In the genomic region with DNA sequence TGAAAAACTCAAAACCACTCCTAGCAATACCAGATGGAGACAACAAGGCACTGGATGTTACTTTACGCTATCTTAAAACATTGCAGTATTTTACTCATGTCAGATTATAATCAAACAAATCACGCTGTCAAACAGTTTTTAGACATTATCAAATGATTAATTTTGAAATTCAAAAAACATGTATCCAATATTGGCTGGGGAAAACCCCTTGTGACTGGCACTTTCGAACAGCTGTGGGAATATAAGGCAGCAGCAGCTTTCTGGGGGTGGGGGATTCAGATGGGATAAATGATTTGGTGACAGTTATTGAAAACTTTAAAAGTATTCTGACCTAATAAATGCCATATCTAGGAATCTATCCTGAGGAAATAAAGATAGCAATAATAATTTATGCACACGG, we compare ENCODE assay signal across 1 cellular context.
TF ChIP-seq lines count a peak whose summit lies in the region.

No MANE protein-coding gene starts in this region.

TF ChIP-seq in HepG2, 621 proteins besides CTCF, POLR2A, EP300 and RAD21 (continued from another document):
- TF ChIP-seq, protein P1, sequence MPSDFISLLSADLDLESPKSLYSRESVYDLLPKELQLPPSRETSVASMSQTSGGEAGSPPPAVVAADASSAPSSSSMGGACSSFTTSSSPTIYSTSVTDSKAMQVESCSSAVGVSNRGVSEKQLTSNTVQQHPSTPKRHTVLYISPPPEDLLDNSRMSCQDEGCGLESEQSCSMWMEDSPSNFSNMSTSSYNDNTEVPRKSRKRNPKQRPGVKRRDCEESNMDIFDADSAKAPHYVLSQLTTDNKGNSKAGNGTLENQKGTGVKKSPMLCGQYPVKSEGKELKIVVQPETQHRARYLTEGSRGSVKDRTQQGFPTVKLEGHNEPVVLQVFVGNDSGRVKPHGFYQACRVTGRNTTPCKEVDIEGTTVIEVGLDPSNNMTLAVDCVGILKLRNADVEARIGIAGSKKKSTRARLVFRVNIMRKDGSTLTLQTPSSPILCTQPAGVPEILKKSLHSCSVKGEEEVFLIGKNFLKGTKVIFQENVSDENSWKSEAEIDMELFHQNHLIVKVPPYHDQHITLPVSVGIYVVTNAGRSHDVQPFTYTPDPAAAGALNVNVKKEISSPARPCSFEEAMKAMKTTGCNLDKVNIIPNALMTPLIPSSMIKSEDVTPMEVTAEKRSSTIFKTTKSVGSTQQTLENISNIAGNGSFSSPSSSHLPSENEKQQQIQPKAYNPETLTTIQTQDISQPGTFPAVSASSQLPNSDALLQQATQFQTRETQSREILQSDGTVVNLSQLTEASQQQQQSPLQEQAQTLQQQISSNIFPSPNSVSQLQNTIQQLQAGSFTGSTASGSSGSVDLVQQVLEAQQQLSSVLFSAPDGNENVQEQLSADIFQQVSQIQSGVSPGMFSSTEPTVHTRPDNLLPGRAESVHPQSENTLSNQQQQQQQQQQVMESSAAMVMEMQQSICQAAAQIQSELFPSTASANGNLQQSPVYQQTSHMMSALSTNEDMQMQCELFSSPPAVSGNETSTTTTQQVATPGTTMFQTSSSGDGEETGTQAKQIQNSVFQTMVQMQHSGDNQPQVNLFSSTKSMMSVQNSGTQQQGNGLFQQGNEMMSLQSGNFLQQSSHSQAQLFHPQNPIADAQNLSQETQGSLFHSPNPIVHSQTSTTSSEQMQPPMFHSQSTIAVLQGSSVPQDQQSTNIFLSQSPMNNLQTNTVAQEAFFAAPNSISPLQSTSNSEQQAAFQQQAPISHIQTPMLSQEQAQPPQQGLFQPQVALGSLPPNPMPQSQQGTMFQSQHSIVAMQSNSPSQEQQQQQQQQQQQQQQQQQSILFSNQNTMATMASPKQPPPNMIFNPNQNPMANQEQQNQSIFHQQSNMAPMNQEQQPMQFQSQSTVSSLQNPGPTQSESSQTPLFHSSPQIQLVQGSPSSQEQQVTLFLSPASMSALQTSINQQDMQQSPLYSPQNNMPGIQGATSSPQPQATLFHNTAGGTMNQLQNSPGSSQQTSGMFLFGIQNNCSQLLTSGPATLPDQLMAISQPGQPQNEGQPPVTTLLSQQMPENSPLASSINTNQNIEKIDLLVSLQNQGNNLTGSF (CRISPR knock-in tag; IDR thresholded peaks at IDR 0.05), result no peak
- TF ChIP-seq RCOR2 (CRISPR knock-in tag; IDR thresholded peaks at IDR 0.05) (no peak), AGO2 (optimal IDR thresholded peaks at IDR 0.05; ENCODE audit: low read depth, low read length) (peak; percentile 51), ZNF274 (CRISPR knock-in tag; IDR thresholded peaks at IDR 0.05) (no peak), ETV5 (CRISPR knock-in tag; IDR thresholded peaks at IDR 0.05; ENCODE audit: borderline replicate concordance) (no peak), ARHGAP35 (CRISPR knock-in tag; IDR thresholded peaks at IDR 0.05; ENCODE audit: borderline replicate concordance) (no peak), ZNF776 (CRISPR knock-in tag; IDR thresholded peaks at IDR 0.05) (no peak)
- TF ChIP-seq, protein P2, sequence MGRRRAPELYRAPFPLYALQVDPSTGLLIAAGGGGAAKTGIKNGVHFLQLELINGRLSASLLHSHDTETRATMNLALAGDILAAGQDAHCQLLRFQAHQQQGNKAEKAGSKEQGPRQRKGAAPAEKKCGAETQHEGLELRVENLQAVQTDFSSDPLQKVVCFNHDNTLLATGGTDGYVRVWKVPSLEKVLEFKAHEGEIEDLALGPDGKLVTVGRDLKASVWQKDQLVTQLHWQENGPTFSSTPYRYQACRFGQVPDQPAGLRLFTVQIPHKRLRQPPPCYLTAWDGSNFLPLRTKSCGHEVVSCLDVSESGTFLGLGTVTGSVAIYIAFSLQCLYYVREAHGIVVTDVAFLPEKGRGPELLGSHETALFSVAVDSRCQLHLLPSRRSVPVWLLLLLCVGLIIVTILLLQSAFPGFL (CRISPR knock-in tag; IDR thresholded peaks at IDR 0.05), result no peak
- TF ChIP-seq, protein P3, sequence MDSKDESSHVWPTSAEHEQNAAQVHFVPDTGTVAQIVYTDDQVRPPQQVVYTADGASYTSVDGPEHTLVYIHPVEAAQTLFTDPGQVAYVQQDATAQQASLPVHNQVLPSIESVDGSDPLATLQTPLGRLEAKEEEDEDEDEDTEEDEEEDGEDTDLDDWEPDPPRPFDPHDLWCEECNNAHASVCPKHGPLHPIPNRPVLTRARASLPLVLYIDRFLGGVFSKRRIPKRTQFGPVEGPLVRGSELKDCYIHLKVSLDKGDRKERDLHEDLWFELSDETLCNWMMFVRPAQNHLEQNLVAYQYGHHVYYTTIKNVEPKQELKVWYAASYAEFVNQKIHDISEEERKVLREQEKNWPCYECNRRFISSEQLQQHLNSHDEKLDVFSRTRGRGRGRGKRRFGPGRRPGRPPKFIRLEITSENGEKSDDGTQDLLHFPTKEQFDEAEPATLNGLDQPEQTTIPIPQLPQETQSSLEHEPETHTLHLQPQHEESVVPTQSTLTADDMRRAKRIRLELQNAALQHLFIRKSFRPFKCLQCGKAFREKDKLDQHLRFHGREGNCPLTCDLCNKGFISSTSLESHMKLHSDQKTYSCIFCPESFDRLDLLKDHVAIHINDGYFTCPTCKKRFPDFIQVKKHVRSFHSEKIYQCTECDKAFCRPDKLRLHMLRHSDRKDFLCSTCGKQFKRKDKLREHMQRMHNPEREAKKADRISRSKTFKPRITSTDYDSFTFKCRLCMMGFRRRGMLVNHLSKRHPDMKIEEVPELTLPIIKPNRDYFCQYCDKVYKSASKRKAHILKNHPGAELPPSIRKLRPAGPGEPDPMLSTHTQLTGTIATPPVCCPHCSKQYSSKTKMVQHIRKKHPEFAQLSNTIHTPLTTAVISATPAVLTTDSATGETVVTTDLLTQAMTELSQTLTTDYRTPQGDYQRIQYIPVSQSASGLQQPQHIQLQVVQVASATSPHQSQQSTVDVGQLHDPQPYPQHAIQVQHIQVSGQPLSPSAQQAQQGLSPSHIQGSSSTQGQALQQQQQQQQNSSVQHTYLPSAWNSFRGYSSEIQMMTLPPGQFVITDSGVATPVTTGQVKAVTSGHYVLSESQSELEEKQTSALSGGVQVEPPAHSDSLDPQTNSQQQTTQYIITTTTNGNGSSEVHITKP (CRISPR knock-in tag; IDR thresholded peaks at IDR 0.05; ENCODE audit: low read depth), result no peak
- TF ChIP-seq, protein P4, sequence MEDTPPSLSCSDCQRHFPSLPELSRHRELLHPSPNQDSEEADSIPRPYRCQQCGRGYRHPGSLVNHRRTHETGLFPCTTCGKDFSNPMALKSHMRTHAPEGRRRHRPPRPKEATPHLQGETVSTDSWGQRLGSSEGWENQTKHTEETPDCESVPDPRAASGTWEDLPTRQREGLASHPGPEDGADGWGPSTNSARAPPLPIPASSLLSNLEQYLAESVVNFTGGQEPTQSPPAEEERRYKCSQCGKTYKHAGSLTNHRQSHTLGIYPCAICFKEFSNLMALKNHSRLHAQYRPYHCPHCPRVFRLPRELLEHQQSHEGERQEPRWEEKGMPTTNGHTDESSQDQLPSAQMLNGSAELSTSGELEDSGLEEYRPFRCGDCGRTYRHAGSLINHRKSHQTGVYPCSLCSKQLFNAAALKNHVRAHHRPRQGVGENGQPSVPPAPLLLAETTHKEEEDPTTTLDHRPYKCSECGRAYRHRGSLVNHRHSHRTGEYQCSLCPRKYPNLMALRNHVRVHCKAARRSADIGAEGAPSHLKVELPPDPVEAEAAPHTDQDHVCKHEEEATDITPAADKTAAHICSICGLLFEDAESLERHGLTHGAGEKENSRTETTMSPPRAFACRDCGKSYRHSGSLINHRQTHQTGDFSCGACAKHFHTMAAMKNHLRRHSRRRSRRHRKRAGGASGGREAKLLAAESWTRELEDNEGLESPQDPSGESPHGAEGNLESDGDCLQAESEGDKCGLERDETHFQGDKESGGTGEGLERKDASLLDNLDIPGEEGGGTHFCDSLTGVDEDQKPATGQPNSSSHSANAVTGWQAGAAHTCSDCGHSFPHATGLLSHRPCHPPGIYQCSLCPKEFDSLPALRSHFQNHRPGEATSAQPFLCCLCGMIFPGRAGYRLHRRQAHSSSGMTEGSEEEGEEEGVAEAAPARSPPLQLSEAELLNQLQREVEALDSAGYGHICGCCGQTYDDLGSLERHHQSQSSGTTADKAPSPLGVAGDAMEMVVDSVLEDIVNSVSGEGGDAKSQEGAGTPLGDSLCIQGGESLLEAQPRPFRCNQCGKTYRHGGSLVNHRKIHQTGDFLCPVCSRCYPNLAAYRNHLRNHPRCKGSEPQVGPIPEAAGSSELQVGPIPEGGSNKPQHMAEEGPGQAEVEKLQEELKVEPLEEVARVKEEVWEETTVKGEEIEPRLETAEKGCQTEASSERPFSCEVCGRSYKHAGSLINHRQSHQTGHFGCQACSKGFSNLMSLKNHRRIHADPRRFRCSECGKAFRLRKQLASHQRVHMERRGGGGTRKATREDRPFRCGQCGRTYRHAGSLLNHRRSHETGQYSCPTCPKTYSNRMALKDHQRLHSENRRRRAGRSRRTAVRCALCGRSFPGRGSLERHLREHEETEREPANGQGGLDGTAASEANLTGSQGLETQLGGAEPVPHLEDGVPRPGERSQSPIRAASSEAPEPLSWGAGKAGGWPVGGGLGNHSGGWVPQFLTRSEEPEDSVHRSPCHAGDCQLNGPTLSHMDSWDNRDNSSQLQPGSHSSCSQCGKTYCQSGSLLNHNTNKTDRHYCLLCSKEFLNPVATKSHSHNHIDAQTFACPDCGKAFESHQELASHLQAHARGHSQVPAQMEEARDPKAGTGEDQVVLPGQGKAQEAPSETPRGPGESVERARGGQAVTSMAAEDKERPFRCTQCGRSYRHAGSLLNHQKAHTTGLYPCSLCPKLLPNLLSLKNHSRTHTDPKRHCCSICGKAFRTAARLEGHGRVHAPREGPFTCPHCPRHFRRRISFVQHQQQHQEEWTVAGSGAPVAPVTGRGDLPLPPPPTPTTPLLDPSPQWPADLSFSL (CRISPR knock-in tag; IDR thresholded peaks at IDR 0.05), result no peak
